Comparison of ENCODE assay signal across 1 cellular context in the genomic region with DNA sequence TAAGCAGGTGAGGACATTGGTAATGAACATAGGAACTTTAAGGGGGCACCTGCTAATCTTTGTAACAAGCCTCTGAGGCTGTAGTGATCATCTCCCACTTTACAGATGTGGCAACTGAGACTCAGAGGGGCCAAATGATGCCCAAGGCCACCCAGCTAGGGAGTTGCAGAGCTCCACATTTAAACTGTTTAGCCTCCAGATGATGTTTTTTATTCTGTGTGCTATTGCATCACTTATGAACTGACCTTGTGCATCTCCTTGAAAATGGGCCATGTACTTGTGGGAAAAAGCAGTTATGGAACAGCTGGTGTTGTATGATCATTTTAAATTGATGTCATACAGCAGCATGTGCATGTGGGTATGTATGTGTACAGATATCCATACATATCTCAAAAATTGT.
A peak's percentile ranks its signal among the peaks of the same experiment; 100 is the strongest.
TF ChIP-seq lines count a peak whose summit lies in the region.

No MANE protein-coding gene starts in this region.

TF ChIP-seq in K562, 482 proteins besides CTCF, POLR2A, EP300 and RAD21 (continued from another document):
- TF ChIP-seq, protein P1, sequence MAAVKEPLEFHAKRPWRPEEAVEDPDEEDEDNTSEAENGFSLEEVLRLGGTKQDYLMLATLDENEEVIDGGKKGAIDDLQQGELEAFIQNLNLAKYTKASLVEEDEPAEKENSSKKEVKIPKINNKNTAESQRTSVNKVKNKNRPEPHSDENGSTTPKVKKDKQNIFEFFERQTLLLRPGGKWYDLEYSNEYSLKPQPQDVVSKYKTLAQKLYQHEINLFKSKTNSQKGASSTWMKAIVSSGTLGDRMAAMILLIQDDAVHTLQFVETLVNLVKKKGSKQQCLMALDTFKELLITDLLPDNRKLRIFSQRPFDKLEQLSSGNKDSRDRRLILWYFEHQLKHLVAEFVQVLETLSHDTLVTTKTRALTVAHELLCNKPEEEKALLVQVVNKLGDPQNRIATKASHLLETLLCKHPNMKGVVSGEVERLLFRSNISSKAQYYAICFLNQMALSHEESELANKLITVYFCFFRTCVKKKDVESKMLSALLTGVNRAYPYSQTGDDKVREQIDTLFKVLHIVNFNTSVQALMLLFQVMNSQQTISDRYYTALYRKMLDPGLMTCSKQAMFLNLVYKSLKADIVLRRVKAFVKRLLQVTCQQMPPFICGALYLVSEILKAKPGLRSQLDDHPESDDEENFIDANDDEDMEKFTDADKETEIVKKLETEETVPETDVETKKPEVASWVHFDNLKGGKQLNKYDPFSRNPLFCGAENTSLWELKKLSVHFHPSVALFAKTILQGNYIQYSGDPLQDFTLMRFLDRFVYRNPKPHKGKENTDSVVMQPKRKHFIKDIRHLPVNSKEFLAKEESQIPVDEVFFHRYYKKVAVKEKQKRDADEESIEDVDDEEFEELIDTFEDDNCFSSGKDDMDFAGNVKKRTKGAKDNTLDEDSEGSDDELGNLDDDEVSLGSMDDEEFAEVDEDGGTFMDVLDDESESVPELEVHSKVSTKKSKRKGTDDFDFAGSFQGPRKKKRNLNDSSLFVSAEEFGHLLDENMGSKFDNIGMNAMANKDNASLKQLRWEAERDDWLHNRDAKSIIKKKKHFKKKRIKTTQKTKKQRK (IDR thresholded peaks at IDR 0.05; ENCODE audit: borderline replicate concordance, low read depth, low read length) = no peak
- TF ChIP-seq, protein P2, sequence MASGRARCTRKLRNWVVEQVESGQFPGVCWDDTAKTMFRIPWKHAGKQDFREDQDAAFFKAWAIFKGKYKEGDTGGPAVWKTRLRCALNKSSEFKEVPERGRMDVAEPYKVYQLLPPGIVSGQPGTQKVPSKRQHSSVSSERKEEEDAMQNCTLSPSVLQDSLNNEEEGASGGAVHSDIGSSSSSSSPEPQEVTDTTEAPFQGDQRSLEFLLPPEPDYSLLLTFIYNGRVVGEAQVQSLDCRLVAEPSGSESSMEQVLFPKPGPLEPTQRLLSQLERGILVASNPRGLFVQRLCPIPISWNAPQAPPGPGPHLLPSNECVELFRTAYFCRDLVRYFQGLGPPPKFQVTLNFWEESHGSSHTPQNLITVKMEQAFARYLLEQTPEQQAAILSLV (tag; IDR thresholded peaks at IDR 0.05) = peak; percentile 54; the same call in 1 of the 2 replicates
- TF ChIP-seq TSC22D4 (tag; IDR thresholded peaks at IDR 0.05) (0 out of 2 replicates have a peak, but pooled peaks have one; percentile 36), FOXM1 (IDR thresholded peaks at IDR 0.05; ENCODE audit: low read depth) (no peak), FOXM1 (CRISPR knock-in tag; IDR thresholded peaks at IDR 0.05; ENCODE audit: low read depth) (no peak), THAP12 (CRISPR knock-in tag; IDR thresholded peaks at IDR 0.05) (no peak), ZNF79 (CRISPR knock-in tag; IDR thresholded peaks at IDR 0.05; ENCODE audit: low read depth) (0 out of 2 replicates have a peak, but pooled peaks have one; percentile 58), UBTF (IDR thresholded peaks at IDR 0.05; ENCODE audit: borderline replicate concordance in 1 of 2, low read depth in 2 of 2, low read length in 2 of 2) (no peak), RBM25 (IDR thresholded peaks at IDR 0.05; ENCODE audit: low read depth, low read length, severe bottlenecking) (peak; percentile 71), CEBPB (tag; IDR thresholded peaks at IDR 0.05) (peak; percentile 52), CEBPG (CRISPR knock-in tag; IDR thresholded peaks at IDR 0.05) (peak; percentile 67; the same call in 1 of the 2 replicates), CEBPG (tag; conservative IDR thresholded peaks at IDR 0.05 in 1 of 2, IDR thresholded peaks at IDR 0.05 in 1 of 2) (peak; percentile 80 to 82), ZC3H8 (IDR thresholded peaks at IDR 0.05) (no peak), ATF4 (CRISPR knock-in tag; IDR thresholded peaks at IDR 0.05) (0 out of 2 replicates have a peak, but pooled peaks have one; percentile 50), COPS2 (conservative IDR thresholded peaks at IDR 0.05) (no peak), ATF3 (IDR thresholded peaks at IDR 0.05) (peak; percentile 62; the same call in 1 of the 2 replicates), ATF3 (CRISPR knock-in tag; conservative IDR thresholded peaks at IDR 0.05) (no peak), ESRRA (IDR thresholded peaks at IDR 0.05; ENCODE audit: borderline replicate concordance, low read depth) (peak; percentile 75), TAL1 (IDR thresholded peaks at IDR 0.05) (no peak), BMI1 (IDR thresholded peaks at IDR 0.05; ENCODE audit: low read length) (no peak), HIVEP1 (CRISPR knock-in tag; IDR thresholded peaks at IDR 0.05) (0 out of 2 replicates have a peak, but pooled peaks have one; percentile 17)
- TF ChIP-seq, protein P3, sequence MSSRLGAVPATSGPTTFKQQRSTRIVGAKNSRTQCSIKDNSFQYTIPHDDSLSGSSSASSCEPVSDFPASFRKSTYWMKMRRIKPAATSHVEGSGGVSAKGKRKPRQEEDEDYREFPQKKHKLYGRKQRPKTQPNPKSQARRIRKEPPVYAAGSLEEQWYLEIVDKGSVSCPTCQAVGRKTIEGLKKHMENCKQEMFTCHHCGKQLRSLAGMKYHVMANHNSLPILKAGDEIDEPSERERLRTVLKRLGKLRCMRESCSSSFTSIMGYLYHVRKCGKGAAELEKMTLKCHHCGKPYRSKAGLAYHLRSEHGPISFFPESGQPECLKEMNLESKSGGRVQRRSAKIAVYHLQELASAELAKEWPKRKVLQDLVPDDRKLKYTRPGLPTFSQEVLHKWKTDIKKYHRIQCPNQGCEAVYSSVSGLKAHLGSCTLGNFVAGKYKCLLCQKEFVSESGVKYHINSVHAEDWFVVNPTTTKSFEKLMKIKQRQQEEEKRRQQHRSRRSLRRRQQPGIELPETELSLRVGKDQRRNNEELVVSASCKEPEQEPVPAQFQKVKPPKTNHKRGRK (tag; IDR thresholded peaks at IDR 0.05) = no peak
- TF ChIP-seq, protein P4, sequence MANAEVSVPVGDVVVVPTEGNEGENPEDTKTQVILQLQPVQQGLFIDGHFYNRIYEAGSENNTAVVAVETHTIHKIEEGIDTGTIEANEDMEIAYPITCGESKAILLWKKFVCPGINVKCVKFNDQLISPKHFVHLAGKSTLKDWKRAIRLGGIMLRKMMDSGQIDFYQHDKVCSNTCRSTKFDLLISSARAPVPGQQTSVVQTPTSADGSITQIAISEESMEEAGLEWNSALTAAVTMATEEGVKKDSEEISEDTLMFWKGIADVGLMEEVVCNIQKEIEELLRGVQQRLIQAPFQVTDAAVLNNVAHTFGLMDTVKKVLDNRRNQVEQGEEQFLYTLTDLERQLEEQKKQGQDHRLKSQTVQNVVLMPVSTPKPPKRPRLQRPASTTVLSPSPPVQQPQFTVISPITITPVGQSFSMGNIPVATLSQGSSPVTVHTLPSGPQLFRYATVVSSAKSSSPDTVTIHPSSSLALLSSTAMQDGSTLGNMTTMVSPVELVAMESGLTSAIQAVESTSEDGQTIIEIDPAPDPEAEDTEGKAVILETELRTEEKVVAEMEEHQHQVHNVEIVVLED (CRISPR knock-in tag; IDR thresholded peaks at IDR 0.05) = peak; percentile 29; the same call in 1 of the 2 replicates
TF ChIP-seq in K562: peak in this region for 11.
